Comparison of ENCODE assay signal across 1 cellular context in genomic region chr10:72259491-72260214, GRCh38.
TF ChIP-seq lines count a peak whose summit lies in the region.

No MANE protein-coding gene starts in this region.

TF ChIP-seq in WTC11, 78 proteins besides CTCF, POLR2A, EP300 and RAD21 (continued from another document):
- no peak for TF ChIP-seq HMGXB4 (CRISPR knock-in tag; IDR thresholded peaks at IDR 0.05)
- TF ChIP-seq E2F1 (CRISPR knock-in tag; IDR thresholded peaks at IDR 0.05) = no peak
- TF ChIP-seq TP53 (CRISPR knock-in tag; IDR thresholded peaks at IDR 0.05) = no peak
- no peak for TF ChIP-seq ZNF121 (CRISPR knock-in tag; IDR thresholded peaks at IDR 0.05)
- TF ChIP-seq FOXP4 (CRISPR knock-in tag; IDR thresholded peaks at IDR 0.05) = no peak
- TF ChIP-seq CREB1 (CRISPR knock-in tag; IDR thresholded peaks at IDR 0.05) = no peak
- TF ChIP-seq ZNF423 (CRISPR knock-in tag; IDR thresholded peaks at IDR 0.05) = no peak
- TF ChIP-seq TEAD4 (CRISPR knock-in tag; IDR thresholded peaks at IDR 0.05) = no peak
